ENCODE assay signal across 36 cellular contexts in the genomic region with DNA sequence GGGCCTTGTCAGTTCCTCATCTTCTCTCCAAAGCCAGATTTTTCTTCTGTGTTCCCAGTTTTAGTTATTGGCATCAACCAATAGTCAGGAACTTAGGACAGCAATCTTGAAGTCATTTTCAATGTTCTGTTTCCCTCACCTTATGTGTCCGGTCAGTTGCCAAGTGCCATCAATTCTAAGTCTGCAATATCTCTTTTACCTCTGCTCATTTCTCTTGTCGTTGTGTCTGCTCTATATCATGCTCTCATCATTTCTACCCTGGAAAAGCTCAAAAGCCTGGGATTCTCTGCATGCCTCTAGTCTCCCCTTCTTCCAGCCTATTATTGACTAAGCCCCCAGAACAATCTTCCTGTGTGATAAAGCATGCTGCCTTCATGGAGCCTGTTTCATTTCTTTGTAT.
"Had no signal": no experiment of that assay in that cellular context is flagged by ENCODE, and none has a peak within 500 bp of the region (broad histone marks: within the 10 kb centered on the region; RNA-seq: fewer than 3 reads in every experiment).

No MANE protein-coding gene starts in this region.

- H3K9me3 Mint-ChIP-seq: activated naive CD4-positive, alpha-beta T cell treated with anti-CD3 and anti-CD28 coated beads for 36 hours; activated naive CD4-positive, alpha-beta T cell treated with anti-CD3 and anti-CD28 coated beads, Interleukin-2, amount 10 ng/mL, durations not matched to agents 7 days and 5 days; activated naive CD4-positive, alpha-beta T cell treated with anti-CD3 and anti-CD28 coated beads, Interleukin-2, amount 50 U/mL, for 24 hours; activated naive CD4-positive, alpha-beta T cell treated with anti-CD3 and anti-CD28 coated beads, Interleukin-2, amount 50 U/mL, for 72 hours; activated naive CD8-positive, alpha-beta T cell treated with anti-CD3 and anti-CD28 coated beads for 36 hours; activated naive CD8-positive, alpha-beta T cell treated with anti-CD3 and anti-CD28 coated beads, Interleukin-2, amount 10 ng/mL, durations not matched to agents 7 days and 5 days; activated naive CD8-positive, alpha-beta T cell treated with anti-CD3 and anti-CD28 coated beads, Interleukin-2, amount 50 U/mL, for 24 hours; activated T-cell treated with anti-CD3 and anti-CD28 coated beads, Interleukin-2, amount 50 U/mL, for 24 hours; activated T-cell treated with anti-CD3 and anti-CD28 coated beads, Interleukin-2, amount 50 U/mL, for 4 hours; activated T-helper 1 cell treated with anti-CD3 and anti-CD28 coated beads, Interleukin-12 subunit alpha, Interleukin-12 subunit beta, Interleukin-2, Interleukin-4 antibody, amounts not matched to agents 30 ng/mL and 10 ng/mL and 1 ng/mL, durations not matched to agents 14 hours and 24 hours and 36 hours; activated T-helper 17 cell treated with anti-CD3 and anti-CD28 coated beads, Interleukin-2, amount 50 U/mL, for 72 hours; activated T-helper 2 cell treated with anti-CD3 and anti-CD28 coated beads, Interferon-gamma antibody, Interleukin-2, Interleukin-4, amounts not matched to agents 10 μg/mL and 5 μg/mL and 100 μg/mL, durations not matched to agents 14 hours and 24 hours and 36 hours; brain; central memory CD8-positive, alpha-beta T cell had no signal

- H3K27ac Mint-ChIP-seq: activated naive CD4-positive, alpha-beta T cell treated with anti-CD3 and anti-CD28 coated beads for 36 hours; activated naive CD4-positive, alpha-beta T cell treated with anti-CD3 and anti-CD28 coated beads, Interleukin-2, amount 10 ng/mL, durations not matched to agents 7 days and 5 days; activated naive CD4-positive, alpha-beta T cell treated with anti-CD3 and anti-CD28 coated beads, Interleukin-2, amount 50 U/mL, for 24 hours; activated naive CD4-positive, alpha-beta T cell treated with anti-CD3 and anti-CD28 coated beads, Interleukin-2, amount 50 U/mL, for 72 hours; activated naive CD8-positive, alpha-beta T cell; activated naive CD8-positive, alpha-beta T cell treated with anti-CD3 and anti-CD28 coated beads for 36 hours; activated naive CD8-positive, alpha-beta T cell treated with anti-CD3 and anti-CD28 coated beads, Interleukin-2, amount 10 ng/mL, durations not matched to agents 7 days and 5 days; activated naive CD8-positive, alpha-beta T cell treated with anti-CD3 and anti-CD28 coated beads, Interleukin-2, amount 50 U/mL, for 24 hours; activated T-cell treated with anti-CD3 and anti-CD28 coated beads, Interleukin-2, amount 50 U/mL, for 24 hours; activated T-helper 1 cell treated with anti-CD3 and anti-CD28 coated beads, Interleukin-12 subunit alpha, Interleukin-12 subunit beta, Interleukin-2, Interleukin-4 antibody, amounts not matched to agents 30 ng/mL and 10 ng/mL and 1 ng/mL, durations not matched to agents 14 hours and 24 hours and 36 hours; activated T-helper 17 cell treated with anti-CD3 and anti-CD28 coated beads, Interleukin-2, amount 50 U/mL, for 72 hours; activated T-helper 2 cell treated with anti-CD3 and anti-CD28 coated beads, Interferon-gamma antibody, Interleukin-2, Interleukin-4, amounts not matched to agents 10 μg/mL and 5 μg/mL and 100 μg/mL, durations not matched to agents 14 hours and 24 hours and 36 hours; brain had no signal

- H3K27me3 ChIP-seq: adrenal gland, ascending aorta, body of pancreas, brain microvascular endothelial cell, breast epithelium, cardiac muscle cell had no signal

- H3K4me1 Mint-ChIP-seq: activated naive CD4-positive, alpha-beta T cell treated with anti-CD3 and anti-CD28 coated beads, Interleukin-2, amount 10 ng/mL, durations not matched to agents 7 days and 5 days; activated naive CD4-positive, alpha-beta T cell treated with anti-CD3 and anti-CD28 coated beads, Interleukin-2, amount 50 U/mL, for 24 hours; activated naive CD8-positive, alpha-beta T cell treated with anti-CD3 and anti-CD28 coated beads for 36 hours; activated naive CD8-positive, alpha-beta T cell treated with anti-CD3 and anti-CD28 coated beads, Interleukin-2, amount 10 ng/mL, durations not matched to agents 7 days and 5 days; activated naive CD8-positive, alpha-beta T cell treated with anti-CD3 and anti-CD28 coated beads, Interleukin-2, amount 50 U/mL, for 24 hours; activated T-helper 17 cell treated with anti-CD3 and anti-CD28 coated beads, Interleukin-2, amount 50 U/mL, for 72 hours; central memory CD8-positive, alpha-beta T cell had no signal

- H3K9me3 ChIP-seq: adrenal gland, ascending aorta, body of pancreas, breast epithelium had no signal

- H3K27me3 Mint-ChIP-seq: activated naive CD4-positive, alpha-beta T cell treated with anti-CD3 and anti-CD28 coated beads, Interleukin-2, amount 10 ng/mL, durations not matched to agents 7 days and 5 days; activated naive CD4-positive, alpha-beta T cell treated with anti-CD3 and anti-CD28 coated beads, Interleukin-2, amount 50 U/mL, for 24 hours; activated naive CD8-positive, alpha-beta T cell treated with anti-CD3 and anti-CD28 coated beads for 36 hours; activated naive CD8-positive, alpha-beta T cell treated with anti-CD3 and anti-CD28 coated beads, Interleukin-2, amount 50 U/mL, for 24 hours; activated T-cell treated with anti-CD3 and anti-CD28 coated beads, Interleukin-2, amount 50 U/mL, for 24 hours; activated T-helper 17 cell treated with anti-CD3 and anti-CD28 coated beads, Interleukin-2, amount 50 U/mL, for 72 hours; brain; central memory CD8-positive, alpha-beta T cell had no signal

- H3K36me3 Mint-ChIP-seq: activated naive CD4-positive, alpha-beta T cell treated with anti-CD3 and anti-CD28 coated beads, Interleukin-2, amount 10 ng/mL, durations not matched to agents 7 days and 5 days; activated naive CD4-positive, alpha-beta T cell treated with anti-CD3 and anti-CD28 coated beads, Interleukin-2, amount 50 U/mL, for 24 hours; activated naive CD4-positive, alpha-beta T cell treated with anti-CD3 and anti-CD28 coated beads, Interleukin-2, amount 50 U/mL, for 72 hours; activated naive CD8-positive, alpha-beta T cell; activated naive CD8-positive, alpha-beta T cell treated with anti-CD3 and anti-CD28 coated beads for 36 hours; activated naive CD8-positive, alpha-beta T cell treated with anti-CD3 and anti-CD28 coated beads, Interleukin-2, amount 10 ng/mL, durations not matched to agents 7 days and 5 days; brain had no signal

- H3K36me3 ChIP-seq: adrenal gland, ascending aorta, brain microvascular endothelial cell, breast epithelium, cardiac muscle cell had no signal

- H3K4me3 ChIP-seq: adrenal gland, ascending aorta, body of pancreas, breast epithelium, cardiac muscle cell had no signal

- H3K4me1 ChIP-seq: adrenal gland, ascending aorta, body of pancreas, breast epithelium had no signal

- H3K27ac ChIP-seq: adrenal gland, ascending aorta, body of pancreas, brain microvascular endothelial cell, breast epithelium, cardiac muscle cell had no signal

- DNase-seq: activated effector memory CD4-positive, alpha-beta T cell treated with anti-CD3 and anti-CD28 coated beads, Interleukin-2, amount 50 U/mL, for 16 hours; activated effector memory CD4-positive, alpha-beta T cell treated with Interleukin-2 at 50 U/mL for 16 hours; activated gamma-delta T cell; activated gamma-delta T cell treated with Interleukin-2 at 50 U/mL for 16 hours; activated naive CD4-positive, alpha-beta T cell; activated naive CD4-positive, alpha-beta T cell treated with anti-CD3 and anti-CD28 coated beads for 36 hours; activated naive CD4-positive, alpha-beta T cell treated with anti-CD3 and anti-CD28 coated beads, Interleukin-2, amount 10 ng/mL, durations not matched to agents 7 days and 5 days; activated naive CD4-positive, alpha-beta T cell treated with anti-CD3 and anti-CD28 coated beads, Interleukin-2, amount 50 U/mL, for 16 hours; activated naive CD4-positive, alpha-beta T cell treated with Interleukin-2 at 50 U/mL for 16 hours; activated naive CD8-positive, alpha-beta T cell treated with anti-CD3 and anti-CD28 coated beads for 36 hours; activated naive CD8-positive, alpha-beta T cell treated with anti-CD3 and anti-CD28 coated beads, Interleukin-2, amount 10 ng/mL, durations not matched to agents 7 days and 5 days; activated naive CD8-positive, alpha-beta T cell treated with anti-CD3 and anti-CD28 coated beads, Interleukin-2, amount 50 U/mL, for 24 hours; activated T-cell treated with anti-CD3 and anti-CD28 coated beads, Interleukin-2, amount 50 U/mL, for 1 hour; activated T-cell treated with anti-CD3 and anti-CD28 coated beads, Interleukin-2, amount 50 U/mL, for 24 hours; activated T-cell treated with anti-CD3 and anti-CD28 coated beads, Interleukin-2, amount 50 U/mL, for 4 hours; adrenal gland; amniotic stem cell; amygdala; anterior cingulate cortex; aorta; body of pancreas; brain microvascular endothelial cell; caudate nucleus; central memory CD4-positive, alpha-beta T cell; cerebellar nuclear complex had no signal

- H3K4me3 Mint-ChIP-seq: activated naive CD4-positive, alpha-beta T cell treated with anti-CD3 and anti-CD28 coated beads for 36 hours; activated naive CD4-positive, alpha-beta T cell treated with anti-CD3 and anti-CD28 coated beads, Interleukin-2, amount 10 ng/mL, durations not matched to agents 7 days and 5 days; activated naive CD4-positive, alpha-beta T cell treated with anti-CD3 and anti-CD28 coated beads, Interleukin-2, amount 50 U/mL, for 24 hours; activated naive CD8-positive, alpha-beta T cell; activated naive CD8-positive, alpha-beta T cell treated with anti-CD3 and anti-CD28 coated beads for 36 hours; activated naive CD8-positive, alpha-beta T cell treated with anti-CD3 and anti-CD28 coated beads, Interleukin-2, amount 10 ng/mL, durations not matched to agents 7 days and 5 days; activated naive CD8-positive, alpha-beta T cell treated with anti-CD3 and anti-CD28 coated beads, Interleukin-2, amount 50 U/mL, for 24 hours; activated T-cell treated with anti-CD3 and anti-CD28 coated beads, Interleukin-2, amount 50 U/mL, for 24 hours; activated T-cell treated with anti-CD3 and anti-CD28 coated beads, Interleukin-2, amount 50 U/mL, for 4 hours; activated T-helper 1 cell treated with anti-CD3 and anti-CD28 coated beads, Interleukin-12 subunit alpha, Interleukin-12 subunit beta, Interleukin-2, Interleukin-4 antibody, amounts not matched to agents 30 ng/mL and 10 ng/mL and 1 ng/mL, durations not matched to agents 14 hours and 24 hours and 36 hours; activated T-helper 17 cell treated with anti-CD3 and anti-CD28 coated beads, Interleukin-2, amount 50 U/mL, for 72 hours; brain; central memory CD8-positive, alpha-beta T cell had no signal

- ATAC-seq: activated naive CD4-positive, alpha-beta T cell treated with anti-CD3 and anti-CD28 coated beads, Interleukin-2, amount 50 U/mL, for 72 hours; activated naive CD8-positive, alpha-beta T cell treated with anti-CD3 and anti-CD28 coated beads, Interleukin-2, amount 50 U/mL, for 24 hours; activated T-cell treated with anti-CD3 and anti-CD28 coated beads, Interleukin-2, amount 50 U/mL, for 4 hours; activated T-helper 17 cell treated with anti-CD3 and anti-CD28 coated beads, Interleukin-2, amount 50 U/mL, for 72 hours; body of pancreas had no signal
